ENCODE assay signal across 15 cellular contexts in the genomic region with DNA sequence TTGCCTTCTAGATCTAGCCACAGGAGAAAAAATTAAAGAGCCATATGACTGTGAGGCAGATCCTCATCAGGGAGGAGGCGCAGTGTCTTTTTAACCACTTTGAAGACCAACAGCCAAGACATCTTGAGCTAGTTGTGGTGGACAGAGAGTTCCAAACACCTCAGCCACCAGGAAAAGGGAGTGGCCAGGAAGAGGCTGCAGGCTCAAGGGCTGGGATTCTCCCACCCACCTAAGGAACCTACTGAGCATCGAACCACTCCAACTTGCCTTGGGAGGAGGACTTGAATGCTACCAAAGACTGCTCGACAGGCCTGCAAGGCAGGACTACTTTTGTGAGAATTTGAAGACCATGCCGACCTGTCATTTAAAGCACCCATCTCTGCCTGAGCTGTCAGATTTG. TPM values are rescaled to one million over a fixed set of nuclear protein-coding genes. Genes with fewer than 3 reads are reported as not detected.
DNase-seq lines count a peak whose midpoint lies in the region; ATAC-seq, FAIRE-seq and TF ChIP-seq lines count a peak whose summit lies in the region.
"Had no signal": no experiment of that assay in that cellular context is flagged by ENCODE, and none has a peak within 500 bp of the region (broad histone marks: within the 10 kb centered on the region; RNA-seq: fewer than 3 reads in every experiment).

No MANE protein-coding gene starts in this region.

- SMC1A ChIA-PET in GM12878 (lab: Charles Lee; ENCODE audit: uncharacterized antibody, unreplicated experiment): interaction anchor here (0.8 to 1.2 kb wide), 4 partner anchors 12 to 106 kb away, joined by 3 read pairs; partner anchors contain the start of gene NUP107

- no peak for DNase-seq in HCT116 (ENCODE audit: low read depth, low spot score)
- no peak for DNase-seq in GM12878 (ENCODE audit: low read depth, low spot score)
- no peak for DNase-seq in GM12891 (ENCODE audit: insufficient read length, low spot score)
- DNase-seq in D721Med (ENCODE audit: insufficient read length, low spot score): no peak
- no peak for DNase-seq in activated CD4-positive, CD25-positive, alpha-beta regulatory T cell (lab: John Stamatoyannopoulos, UW)
- DNase-seq: NCI-H1105 treated with DMSO at 0.1 percent for 48 hours; NCI-H2081 treated with DMSO at 0.1 percent for 48 hours; NK-92 treated with Interleukin-12 subunit alpha and Interleukin-12 subunit beta, amount 100 ng/mL, for 24 hours; SHP77 treated with DMSO at 0.1 percent for 48 hours had no signal

- TF ChIP-seq POLR2A in HCT116 (IDR thresholded peaks at IDR 0.05; ENCODE audit: borderline replicate concordance, extremely low read depth, insufficient read depth, insufficient read length): no peak
- no peak for TF ChIP-seq POLR2A in GM12878 (IDR thresholded peaks at IDR 0.05; ENCODE audit: low read depth, low read length)
- TF ChIP-seq POLR2A in GM12891 (IDR thresholded peaks at IDR 0.05; ENCODE audit: low read depth, low read length): no peak

- FAIRE-seq in GM12878 (lab: Jason Lieb, UNC): no peak
- no peak for FAIRE-seq in GM12891 (lab: Jason Lieb, UNC)
- no peak for FAIRE-seq in D721Med (lab: Jason Lieb, UNC)
- FAIRE-seq: A549 had no signal

- no peaks in the 10 kb centered on the region for H4K20me1 ChIP-seq in BLaER1 treated with 17β-estradiol and CSF1 and Interleukin-3, amounts not matched to agents 10 nM and 100 nM
- H4K20me1 ChIP-seq in HCT116 (ENCODE audit: insufficient read depth) (no peaks in the 10 kb centered on the region), OCI-LY1 (ENCODE audit: insufficient read depth, low read length) (no peaks in the 10 kb centered on the region), GM12878 (ENCODE audit: control insufficient read depth, insufficient read depth) (no peaks in the 10 kb centered on the region)

- peaks cover 0 to 9% (median 0%) of the 10 kb centered on the region in 11 experiments; a peak in 3 of 22 replicates for H3K36me3 ChIP-seq in BLaER1 treated with 17β-estradiol and CSF1 and Interleukin-3, amounts not matched to agents 10 nM and 100 nM
- H3K36me3 ChIP-seq in HCT116 (ENCODE audit: control insufficient read depth in 1 of 2, insufficient read depth in 2 of 2, low read length in 2 of 2): no peaks in the 10 kb centered on the region
- no peaks in the 10 kb centered on the region for H3K36me3 ChIP-seq in OCI-LY1 (ENCODE audit: insufficient read depth, low read length)
- no peaks in the 10 kb centered on the region for H3K36me3 ChIP-seq in GM12878 (ENCODE audit: control insufficient read depth in 2 of 2, insufficient read depth in 2 of 2, low read length in 1 of 2)

- no peak for TF ChIP-seq RAD21 in HCT116 (IDR thresholded peaks at IDR 0.05; ENCODE audit: low read depth)
- no peak for TF ChIP-seq RAD21 in GM12878 (IDR thresholded peaks at IDR 0.05; ENCODE audit: insufficient read depth, low read depth, low read length)

- in situ Hi-C loops in GM12878 (cut with MboI): no loop called here

- H3K9me2 ChIP-seq in HCT116 (ENCODE audit: insufficient read depth): no peaks in the 10 kb centered on the region
- H3K9me2 ChIP-seq in OCI-LY1 (ENCODE audit: low read depth, low read length): no peaks in the 10 kb centered on the region

- TF ChIP-seq CTCF in HCT116 (IDR thresholded peaks at IDR 0.05 in 2 of 3, conservative IDR thresholded peaks at IDR 0.05 in 1 of 3; ENCODE audit: borderline replicate concordance in 1 of 3, insufficient read depth in 1 of 3, low read depth in 2 of 3, low read length in 2 of 3): no peak
- TF ChIP-seq CTCF in OCI-LY1 (IDR thresholded peaks at IDR 0.05; ENCODE audit: low read length): no peak
- no peak for TF ChIP-seq CTCF in GM12878 (IDR thresholded peaks at IDR 0.05 in 2 of 3, conservative IDR thresholded peaks at IDR 0.05 in 1 of 3; ENCODE audit: control insufficient read depth in 2 of 3, extremely low read depth in 1 of 3, insufficient read depth in 1 of 3, low read depth in 3 of 3, low read length in 3 of 3)
- TF ChIP-seq CTCF in D721Med (IDR thresholded peaks at IDR 0.05; ENCODE audit: insufficient read depth, missing control alignments): no peak

- H3K79me2 ChIP-seq in HCT116 (ENCODE audit: insufficient read depth, low read length) (no peaks in the 10 kb centered on the region), OCI-LY1 (ENCODE audit: insufficient read depth, low read length) (no peaks in the 10 kb centered on the region), GM12878 (ENCODE audit: control insufficient read depth, insufficient read depth, low read length) (no peaks in the 10 kb centered on the region)

- H3K9ac ChIP-seq in BLaER1 treated with 17β-estradiol and CSF1 and Interleukin-3, amounts not matched to agents 10 nM and 100 nM: no peak overlapping the region
- H3K9ac ChIP-seq in HCT116 (ENCODE audit: low read length) (no peak overlapping the region), OCI-LY1 (ENCODE audit: low read length) (peak overlapping the region; percentile 55), GM12878 (ENCODE audit: control insufficient read depth, insufficient read depth, low read length) (no peak overlapping the region)
- H3K9ac ChIP-seq: GM23248 had no signal

- 95% methylated on average over 4 of the region's 4 CpGs for WGBS in GM12878 (ENCODE audit: insufficient coverage, insufficient replicate concordance, low lambda C conversion rate, missing lambda C conversion rate)

- TF ChIP-seq EP300 in GM12878 (IDR thresholded peaks at IDR 0.05; ENCODE audit: borderline replicate concordance in 1 of 2, control insufficient read depth in 1 of 2, low read depth in 2 of 2, low read length in 2 of 2): no peak

- peak; percentile 23; the same call in 1 of the 2 replicates for ATAC-seq in HCT116
- peak; percentile 13; the same call in 2 of the 3 replicates for ATAC-seq in GM12878
- no peak for ATAC-seq in esophagus mucosa

- RAD21 ChIA-PET in HCT116 (lab: Charles Lee; ENCODE audit: low non-redundant PET in 1 of 2, low total read pairs in 2 of 2, uncharacterized antibody in 2 of 2, unreplicated experiment in 2 of 2) (no interaction called here), GM12878 (lab: Charles Lee; ENCODE audit: unreplicated experiment) (interaction anchor here (0.6 kb wide), 2 partner anchors 285 to 565 kb away, joined by 3 to 4 read pairs; no protein-coding TSS in a partner anchor)

- H3K27ac ChIP-seq in BLaER1 treated with 17β-estradiol and CSF1 and Interleukin-3, amounts not matched to agents 10 nM and 100 nM: peak overlapping the region in 3 of 11 experiments; percentile 8 to 59 (median 42); a peak in 5 of 22 replicates
- H3K27ac ChIP-seq in HCT116 (ENCODE audit: low read depth, low read length) (no peak overlapping the region), OCI-LY1 (ENCODE audit: low read depth, low read length, poor library complexity, severe bottlenecking) (peak overlapping the region; percentile 89), GM12878 (ENCODE audit: control insufficient read depth, insufficient read depth) (no peak overlapping the region)
- H3K27ac ChIP-seq: A549, GM23248, HL-60 had no signal

- H3K4me1 ChIP-seq in BLaER1 treated with 17β-estradiol and CSF1 and Interleukin-3, amounts not matched to agents 10 nM and 100 nM: peaks cover 5 to 56% (median 38%) of the 10 kb centered on the region in 10 experiments; a peak in 17 of 20 replicates
- H3K4me1 ChIP-seq in HCT116 (ENCODE audit: control insufficient read depth in 1 of 2, insufficient read depth in 2 of 2, low read length in 2 of 2): peaks cover 0 to 24% of the 10 kb centered on the region in 2 experiments
- peaks cover 61% of the 10 kb centered on the region for H3K4me1 ChIP-seq in OCI-LY1 (ENCODE audit: insufficient read depth, low read length, severe bottlenecking)
- H3K4me1 ChIP-seq in GM12878 (ENCODE audit: control insufficient read depth, insufficient read depth, low read length): no peaks in the 10 kb centered on the region

- H2AFZ ChIP-seq in HCT116 (ENCODE audit: low read depth, low read length, poor library complexity, severe bottlenecking): no peak overlapping the region
- no peak overlapping the region for H2AFZ ChIP-seq in OCI-LY1 (ENCODE audit: low read length)
- H2AFZ ChIP-seq in GM12878 (ENCODE audit: control insufficient read depth, low read depth, low read length): peak overlapping the region; percentile 37; the same call in 1 of the 2 replicates
- H2AFZ ChIP-seq: GM23248 had no signal

- intact Hi-C loops in HCT116 (cut with micrococcal nuclease): no loop called here
- intact Hi-C loops in GM12878 (cut with micrococcal nuclease; ENCODE audit: unreplicated experiment): no loop called here

- POLR2A ChIA-PET in HCT116 (lab: Charles Lee): interaction anchor here (2.4 kb wide), 1 partner anchor 14 kb away, joined by 7 read pairs; the partner anchor contains the start of gene MDM2
- POLR2A ChIA-PET in GM12878 (lab: Charles Lee): no interaction called here

- BruUV-seq in HCT116 (replicated peaks; lab: Mats Ljungman, UMichigan): no TSS peak
- BruUV-seq in GM12878 (replicated peaks; lab: Mats Ljungman, UMichigan): no TSS peak

- H3K27me3 ChIP-seq in BLaER1 treated with 17β-estradiol and CSF1 and Interleukin-3, amounts not matched to agents 10 nM and 100 nM: peaks cover 0 to 24% (median 14%) of the 10 kb centered on the region in 11 experiments; a peak in 11 of 22 replicates
- H3K27me3 ChIP-seq in HCT116 (ENCODE audit: insufficient read depth, low read length): no peaks in the 10 kb centered on the region
- no peaks in the 10 kb centered on the region for H3K27me3 ChIP-seq in OCI-LY1 (ENCODE audit: insufficient read depth, low read length)
- no peaks in the 10 kb centered on the region for H3K27me3 ChIP-seq in GM12878 (replicated peaks in 1 of 2; ENCODE audit: control insufficient read depth in 2 of 2, insufficient read depth in 2 of 2, low read length in 1 of 2)

- no peak overlapping the region for H3K4me3 ChIP-seq in BLaER1 treated with 17β-estradiol and CSF1 and Interleukin-3, amounts not matched to agents 10 nM and 100 nM
- H3K4me3 ChIP-seq in HCT116 (replicated peaks in 1 of 2; ENCODE audit: low read depth in 1 of 2, low read length in 2 of 2): no peak overlapping the region
- peak overlapping the region; percentile 39 for H3K4me3 ChIP-seq in OCI-LY1 (ENCODE audit: low read depth, low read length, poor library complexity, severe bottlenecking)
- H3K4me3 ChIP-seq in GM12878: no peak overlapping the region
- H3K4me3 ChIP-seq: A549, GM23248 had no signal

- no peaks in the 10 kb centered on the region for H3F3A ChIP-seq in OCI-LY1 (ENCODE audit: insufficient read depth, low read length)

- peak overlapping the region in 7 of 11 experiments; percentile 4 to 58 (median 33); a peak in 11 of 22 replicates for H3K4me2 ChIP-seq in BLaER1 treated with 17β-estradiol and CSF1 and Interleukin-3, amounts not matched to agents 10 nM and 100 nM
- H3K4me2 ChIP-seq in HCT116 (ENCODE audit: low read length) (peak overlapping the region; percentile 11; the same call in 1 of the 2 replicates), OCI-LY1 (ENCODE audit: low read length) (peak overlapping the region; percentile 54), GM12878 (ENCODE audit: control insufficient read depth, insufficient read depth) (no peak overlapping the region)
- H3K4me2 ChIP-seq: A549 had no signal

- peaks cover 0 to 7% (median 0%) of the 10 kb centered on the region in 11 experiments; a peak in 1 of 22 replicates for H3K9me3 ChIP-seq in BLaER1 treated with 17β-estradiol and CSF1 and Interleukin-3, amounts not matched to agents 10 nM and 100 nM (replicated peaks in 1 of 11)
- H3K9me3 ChIP-seq in HCT116 (ENCODE audit: control insufficient read depth in 1 of 2, insufficient read depth in 1 of 2, low read depth in 1 of 2, low read length in 2 of 2) (no peaks in the 10 kb centered on the region), OCI-LY1 (ENCODE audit: low read length) (no peaks in the 10 kb centered on the region), GM12878 (replicated peaks; ENCODE audit: control insufficient read depth, insufficient read depth, low read length) (no peaks in the 10 kb centered on the region; the same call in 2 of the 3 replicates)
- H3K9me3 ChIP-seq: A549 had no signal

- CTCF ChIA-PET in HCT116 (lab: Charles Lee): no interaction called here
- CTCF ChIA-PET in GM12878 (lab: Yijun Ruan, JAX): interaction anchor here (0.6 to 1.1 kb wide), 3 partner anchors 15 to 758 kb away, joined by 3 read pairs; partner anchors contain the start of gene MDM2

RNA-seq across cellular contexts. Expression of gene MDM2, which starts 14.5 kb away (rescaled TPM):
- total RNA-seq in HCT116 (2021; ENCODE audit: unreplicated experiment) (170 TPM), GM12878 (2014; rRNA removed) (88.1 and 113 TPM in 2 replicates), GM12878 (2014; rRNA removed; fragmentation: Illumina TruSeq; extraction: Trizol) (158 and 173 TPM in 2 replicates), GM12878 (2021) (164 and 174 TPM in 2 replicates), esophagus mucosa (92.9 TPM)
- polyA plus RNA-seq in HCT116 (2012): 33.0 and 35.6 TPM in 2 replicates
- total RNA-seq in GM12878 (2013; cell fraction: nucleolus; rRNA removed): 439 and 462 TPM in 2 replicates
- polyA plus RNA-seq in GM12878 (2011; ENCODE audit: low read depth): 27.8 TPM
- polyA plus RNA-seq in GM12878 (2011; rRNA removed) (82.0 and 136 TPM in 2 replicates), GM12878 (2014; fragmentation: Illumina TruSeq; extraction: Trizol) (75.8 and 104 TPM in 2 replicates), GM12878 (2014; fragmentation: Nextera tagmentation; extraction: Ambion mirVana) (10 to 100 TPM; 48.2 to 65.8 TPM), GM12878 (2014; rRNA removed) (56.8 and 77.8 TPM in 2 replicates), GM12878 (2016; fragmentation: Nextera tagmentation; extraction: Ambion mirVana) (100 to 1,000 TPM; 145 to 171 TPM)
- polyA plus RNA-seq in GM12878 (2011; cell fraction: cytosol; rRNA removed): 28.3 and 34.4 TPM in 2 replicates
- 41.5 and 94.7 TPM in 2 replicates for polyA plus RNA-seq in GM12878 (2011; cell fraction: nucleus; rRNA removed)
- 55.6 and 89.6 TPM in 2 replicates for polyA plus RNA-seq in GM12878 (2012)
- polyA minus RNA-seq in GM12878 (2011; rRNA and poly(A)+ RNA removed): 154 and 263 TPM in 2 replicates
- polyA minus RNA-seq in GM12878 (2011; cell fraction: cytosol; rRNA and poly(A)+ RNA removed): 97.2 and 107 TPM in 2 replicates
- polyA minus RNA-seq in GM12878 (2011; cell fraction: nucleus; rRNA and poly(A)+ RNA removed): 157 and 218 TPM in 2 replicates
- polyA plus RNA-seq in GM12891 (2012; ENCODE audit: low read depth, missing spikeins): 44.7 TPM

RNA-seq across cellular contexts. Expression of gene SLC35E3, which starts 47.5 kb away (rescaled TPM):
- total RNA-seq in HCT116 (2021; ENCODE audit: unreplicated experiment): 4.9 TPM
- polyA plus RNA-seq in HCT116 (2012): 2.7 and 3.8 TPM in 2 replicates
- total RNA-seq in GM12878 (2013; cell fraction: nucleolus; rRNA removed): 23.3 and 27.4 TPM in 2 replicates
- total RNA-seq in GM12878 (2014; rRNA removed): 4.0 and 5.8 TPM in 2 replicates
- total RNA-seq in GM12878 (2014; rRNA removed; fragmentation: Illumina TruSeq; extraction: Trizol): 3.8 and 6.1 TPM in 2 replicates
- total RNA-seq in GM12878 (2021): 10.6 and 10.8 TPM in 2 replicates
- 2.5 TPM for polyA plus RNA-seq in GM12878 (2011; ENCODE audit: low read depth)
- polyA plus RNA-seq in GM12878 (2011; rRNA removed): 9.2 and 12.9 TPM in 2 replicates
- polyA plus RNA-seq in GM12878 (2011; cell fraction: cytosol; rRNA removed): 4.4 and 7.5 TPM in 2 replicates
- 4.7 and 6.5 TPM in 2 replicates for polyA plus RNA-seq in GM12878 (2011; cell fraction: nucleus; rRNA removed)
- polyA plus RNA-seq in GM12878 (2012): 7.4 and 9.6 TPM in 2 replicates
- polyA plus RNA-seq in GM12878 (2014; fragmentation: Illumina TruSeq; extraction: Trizol): 5.6 and 7.0 TPM in 2 replicates
- polyA plus RNA-seq in GM12878 (2014; fragmentation: Nextera tagmentation; extraction: Ambion mirVana): 1 to 10 TPM; 3.6 to 6.0 TPM
- 2.4 and 4.3 TPM in 2 replicates for polyA plus RNA-seq in GM12878 (2014; rRNA removed)
- polyA plus RNA-seq in GM12878 (2016; fragmentation: Nextera tagmentation; extraction: Ambion mirVana): 10 to 100 TPM; 17.6 to 19.8 TPM
- polyA minus RNA-seq in GM12878 (2011; rRNA and poly(A)+ RNA removed): 3.4 and 5.0 TPM in 2 replicates
- polyA minus RNA-seq in GM12878 (2011; cell fraction: cytosol; rRNA and poly(A)+ RNA removed): 1.1 and 1.6 TPM in 2 replicates
- polyA minus RNA-seq in GM12878 (2011; cell fraction: nucleus; rRNA and poly(A)+ RNA removed): 2.7 and 3.3 TPM in 2 replicates
- 4.7 TPM for polyA plus RNA-seq in GM12891 (2012; ENCODE audit: low read depth, missing spikeins)
- 10.7 TPM for total RNA-seq in esophagus mucosa
